15 cellular contexts compared by ENCODE assay signal in the genomic region with DNA sequence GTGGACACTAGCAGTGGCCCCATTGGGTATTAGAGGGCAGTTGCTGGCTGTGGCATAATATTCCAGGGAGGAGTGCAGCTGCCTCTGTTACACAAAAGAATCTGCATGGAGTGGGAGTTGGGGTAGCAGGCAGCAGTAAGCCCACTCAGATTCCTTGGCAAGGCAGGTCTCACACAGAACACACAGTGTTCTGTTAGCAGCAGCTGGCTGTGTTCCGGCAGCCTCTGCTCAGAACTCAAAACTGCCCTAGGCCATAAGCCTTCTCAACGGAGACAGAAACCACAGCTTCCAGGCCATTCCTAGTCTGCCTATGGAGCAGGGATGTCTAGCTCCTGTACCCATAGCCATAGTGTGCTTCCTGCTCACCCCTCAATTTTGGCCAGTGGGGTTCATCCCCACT.
DNase-seq lines count a peak whose midpoint lies in the region; ATAC-seq lines count a peak whose summit lies in the region.
"Had no signal": no experiment of that assay in that cellular context is flagged by ENCODE, and none has a peak within 500 bp of the region (broad histone marks: within the 10 kb centered on the region; RNA-seq: fewer than 3 reads in every experiment).

No MANE protein-coding gene starts in this region.

- H2BK120ac ChIP-seq in trophoblast cell (ENCODE audit: insufficient read depth, low read length, poor library complexity) = no peak overlapping the region

- no peak overlapping the region for H2AK5ac ChIP-seq in trophoblast cell (ENCODE audit: low read length)

- H3K9ac ChIP-seq in adipocyte (ENCODE audit: low read length) (no peak overlapping the region), trophoblast cell (ENCODE audit: low read length) (no peak overlapping the region)

- no peak overlapping the region for H4K12ac ChIP-seq in trophoblast cell (ENCODE audit: low read depth, low read length)

- H4K8ac ChIP-seq in trophoblast cell (ENCODE audit: low read depth, low read length) = peak overlapping the region; percentile 27

- no peak overlapping the region for H2BK5ac ChIP-seq in trophoblast cell (ENCODE audit: low read depth, low read length, poor library complexity)

- no peaks in the 10 kb centered on the region for H3K9me3 ChIP-seq in adipocyte (ENCODE audit: control insufficient read depth, low read length)
- no peaks in the 10 kb centered on the region for H3K9me3 ChIP-seq in trophoblast cell (ENCODE audit: insufficient read depth, low read depth, low read length)
- H3K9me3 ChIP-seq: A549, Caco-2 had no signal

- H3K18ac ChIP-seq in trophoblast cell (ENCODE audit: low read length) = no peak overlapping the region

- no peak overlapping the region for H3K4ac ChIP-seq in trophoblast cell (ENCODE audit: low read depth, low read length)

- DNase-seq in EH (ENCODE audit: low read depth) = peak; percentile 20
- DNase-seq in adipocyte (ENCODE audit: low read depth) = peak; percentile 45
- DNase-seq in medulla oblongata (ENCODE audit: extremely low spot score) = peak; percentile 8
- DNase-seq in trophoblast cell = no peak
- no peak for DNase-seq in LoVo (ENCODE audit: low spot score)
- no peak for DNase-seq in stimulated activated CD4-positive, alpha-beta T cell treated with anti-CD3 and anti-CD28 coated beads, Interleukin-4, amount 100 ng/mL, for 4 hours
- no peak for DNase-seq in activated CD8-positive, alpha-beta memory T cell treated with anti-CD3 and anti-CD28 coated beads, Interleukin-2, amount 50 U/mL, for 4 hours
- DNase-seq: Caco-2, NCI-H1092, NCI-H1694, NCI-H510A treated with DMSO at 0.1 percent for 48 hours had no signal

- H2BK12ac ChIP-seq in trophoblast cell (ENCODE audit: low read length) = no peak overlapping the region

- H3K23ac ChIP-seq in trophoblast cell (ENCODE audit: low read length) = no peak overlapping the region

- H3K4me3 ChIP-seq in adipocyte (ENCODE audit: low read length) = no peak overlapping the region
- H3K4me3 ChIP-seq in trophoblast cell (ENCODE audit: low read depth, low read length) = no peak overlapping the region
- H3K4me3 ChIP-seq: A549, SK-N-MC had no signal

- H3K4me1 ChIP-seq in adipocyte (ENCODE audit: control insufficient read depth, insufficient read depth, low read length) (no peaks in the 10 kb centered on the region), trophoblast cell (ENCODE audit: control insufficient read depth in 1 of 2, insufficient read depth in 2 of 2, low read length in 2 of 2) (peaks cover 11 to 14% of the 10 kb centered on the region in 2 experiments)
- H3K4me1 ChIP-seq: A549, Caco-2 had no signal

- no peaks in the 10 kb centered on the region for H3K79me2 ChIP-seq in trophoblast cell (ENCODE audit: control insufficient read depth, insufficient read depth, low read length, poor library complexity)

- H3K27me3 ChIP-seq in adipocyte (replicated peaks; ENCODE audit: control insufficient read depth, insufficient read depth, low read length) (no peaks in the 10 kb centered on the region), trophoblast cell (ENCODE audit: insufficient read depth, low read length) (no peaks in the 10 kb centered on the region)

- H3K27ac ChIP-seq in trophoblast cell (ENCODE audit: low read depth, low read length) = peak overlapping the region; percentile 35
- H3K27ac ChIP-seq: A549, C4-2B, SK-N-MC had no signal

- no peak overlapping the region for H3K4me2 ChIP-seq in trophoblast cell (ENCODE audit: low read length)
- H3K4me2 ChIP-seq: A549 had no signal

- H3K36me3 ChIP-seq in adipocyte (ENCODE audit: control insufficient read depth, insufficient read depth, low read length, severe bottlenecking) (no peaks in the 10 kb centered on the region), trophoblast cell (ENCODE audit: control insufficient read depth in 1 of 2, insufficient read depth in 2 of 2, low read length in 2 of 2) (no peaks in the 10 kb centered on the region)

- no peak overlapping the region for H2AFZ ChIP-seq in trophoblast cell (ENCODE audit: insufficient read depth, low read length, poor library complexity)

- no CpG with 5 or more reads among the region's 2 CpGs for WGBS in trophoblast cell (ENCODE audit: extremely low coverage, insufficient coverage, insufficient read length)

- H4K91ac ChIP-seq in trophoblast cell (ENCODE audit: low read depth, low read length) = peak overlapping the region; percentile 54

- peaks cover 9% of the 10 kb centered on the region for H3K79me1 ChIP-seq in trophoblast cell (ENCODE audit: low read length)

- H3K14ac ChIP-seq in trophoblast cell (ENCODE audit: low read length) = no peak overlapping the region

- ATAC-seq in GM21723 (IDR thresholded peaks at IDR 0.05; ENCODE audit: unreplicated experiment) = no peak

Comparison
In these comparisons a context has a peak if more than half of its experiments do, and no peak if none do; other contexts are left out.
1. DNase-seq: peak in EH (single experiment), adipocyte (single experiment) and medulla oblongata (single experiment); none in trophoblast cell (0 of 2), LoVo (single experiment), stimulated activated CD4-positive, alpha-beta T cell treated with anti-CD3 and anti-CD28 coated beads, Interleukin-4, amount 100 ng/mL, for 4 hours (0 of 2) and activated CD8-positive, alpha-beta memory T cell treated with anti-CD3 and anti-CD28 coated beads, Interleukin-2, amount 50 U/mL, for 4 hours (single experiment).